32 cellular contexts compared by ENCODE assay signal in genomic region chr3:135549928-135550327, GRCh38.
"Had no signal": no experiment of that assay in that cellular context is flagged by ENCODE, and none has a peak within 500 bp of the region (broad histone marks: within the 10 kb centered on the region; RNA-seq: fewer than 3 reads in every experiment).

No MANE protein-coding gene starts in this region.

- H2AFZ ChIP-seq: parathyroid adenoma had no signal

- H3K4me1 ChIP-seq: parathyroid adenoma, psoas muscle, spleen, suprapubic skin, testis, tibial artery, transverse colon, upper lobe of right lung, uterus had no signal

- H3K27ac ChIP-seq: ovary, parathyroid adenoma, psoas muscle, skin epidermis, spleen, suprapubic skin, testis, tibial artery, transverse colon, upper lobe of right lung, uterus had no signal

- H3K36me3 Mint-ChIP-seq: naive thymus-derived CD4-positive, alpha-beta T cell; natural killer cell; stimulated activated memory B cell treated with anti-CD40 and anti-IgM and Interleukin-4, amounts not matched to agents 10 μg/mL and 1 μg/mL and 100 μg/mL, for 72 hours; type B pancreatic cell had no signal

- H3K9me3 ChIP-seq: ovary, psoas muscle, spleen, suprapubic skin, testis, tibial artery, transverse colon, upper lobe of right lung, uterus had no signal

- DNase-seq: naive thymus-derived CD4-positive, alpha-beta T cell; natural killer cell; nephron progenitor cell; occipital lobe; ovary; posterior cingulate gyrus; psoas muscle; right cardiac atrium; spleen; stimulated activated CD4-positive, alpha-beta T cell treated with anti-CD3 and anti-CD28 coated beads, Interleukin-12 subunit alpha, Interleukin-12 subunit beta, amount 100 ng/mL, for 4 hours; stimulated activated CD4-positive, alpha-beta T cell treated with anti-CD3 and anti-CD28 coated beads, Interleukin-1b, Interleukin-23, amount 100 ng/mL, for 48 hours; stimulated activated CD4-positive, alpha-beta T cell treated with anti-CD3 and anti-CD28 coated beads, Interleukin-4, amount 100 ng/mL, for 1 hour; stimulated activated CD4-positive, alpha-beta T cell treated with anti-CD3 and anti-CD28 coated beads, Interleukin-4, amount 100 ng/mL, for 4 hours; stimulated activated CD8-positive, alpha-beta memory T cell treated with anti-CD3 and anti-CD28 coated beads, Interleukin-4, amount 100 ng/mL, for 48 hours; stimulated activated naive CD4-positive, alpha-beta T cell; stimulated activated naive CD8-positive, alpha-beta T cell treated with anti-CD3 and anti-CD28 coated beads, Interleukin-15, amount 100 ng/mL, for 72 hours; stimulated activated naive CD8-positive, alpha-beta T cell treated with anti-CD3 and anti-CD28 coated beads, Interleukin-15, Interleukin-2, amounts not matched to agents 100 U/mL and 50 U/mL, for 24 hours; substantia nigra; testis; tibial artery; transverse colon; upper lobe of right lung; uterus had no signal

- H3K4me3 Mint-ChIP-seq: naive thymus-derived CD4-positive, alpha-beta T cell; natural killer cell; nephron progenitor cell; neural crest cell; stimulated activated memory B cell treated with anti-CD40 and anti-IgM and Interleukin-4, amounts not matched to agents 10 μg/mL and 1 μg/mL and 100 μg/mL, for 72 hours; stimulated activated naive CD8-positive, alpha-beta T cell treated with anti-CD3 and anti-CD28 coated beads, Interleukin-15, amount 100 ng/mL, for 72 hours; type B pancreatic cell had no signal

- H3K4me1 Mint-ChIP-seq: naive thymus-derived CD4-positive, alpha-beta T cell; natural killer cell; neural crest cell; stimulated activated memory B cell treated with anti-CD40 and anti-IgM and Interleukin-4, amounts not matched to agents 10 μg/mL and 1 μg/mL and 100 μg/mL, for 72 hours; stimulated activated naive CD8-positive, alpha-beta T cell treated with anti-CD3 and anti-CD28 coated beads, Interleukin-15, amount 100 ng/mL, for 72 hours had no signal

- H3K4me2 ChIP-seq: smooth muscle cell had no signal

- H3K27me3 ChIP-seq: ovary, spleen, suprapubic skin, testis, tibial artery, transverse colon, upper lobe of right lung, uterus had no signal

- H3K36me3 ChIP-seq: ovary, spleen, suprapubic skin, tibial artery, transverse colon, upper lobe of right lung, uterus had no signal

- H3K79me2 ChIP-seq: parathyroid adenoma had no signal

- H3K9me3 Mint-ChIP-seq: nephron progenitor cell; neural crest cell; stimulated activated memory B cell treated with anti-CD40 and anti-IgM and Interleukin-4, amounts not matched to agents 10 μg/mL and 1 μg/mL and 100 μg/mL, for 72 hours; stimulated activated naive CD8-positive, alpha-beta T cell treated with anti-CD3 and anti-CD28 coated beads, Interleukin-15, amount 100 ng/mL, for 72 hours; type B pancreatic cell had no signal

- H3K27me3 Mint-ChIP-seq: progenitor cell of endocrine pancreas; stimulated activated naive CD8-positive, alpha-beta T cell treated with anti-CD3 and anti-CD28 coated beads, Interleukin-15, amount 100 ng/mL, for 72 hours had no signal

- H3K27ac Mint-ChIP-seq: naive thymus-derived CD4-positive, alpha-beta T cell; natural killer cell; nephron progenitor cell; progenitor cell of endocrine pancreas; stimulated activated memory B cell treated with anti-CD40 and anti-IgM and Interleukin-4, amounts not matched to agents 10 μg/mL and 1 μg/mL and 100 μg/mL, for 72 hours; stimulated activated naive CD8-positive, alpha-beta T cell treated with anti-CD3 and anti-CD28 coated beads, Interleukin-15, amount 100 ng/mL, for 72 hours; type B pancreatic cell had no signal

- H3K4me3 ChIP-seq: ovary, psoas muscle, skin epidermis, smooth muscle cell, spleen, suprapubic skin, testis, tibial artery, transverse colon, upper lobe of right lung, uterus had no signal

- ATAC-seq: naive thymus-derived CD4-positive, alpha-beta T cell; natural killer cell; psoas muscle; right cardiac atrium; sciatic nerve; stimulated activated memory B cell treated with anti-CD40 and anti-IgM and Interleukin-4, amounts not matched to agents 10 μg/mL and 1 μg/mL and 100 μg/mL, for 72 hours; stimulated activated naive CD8-positive, alpha-beta T cell treated with anti-CD3 and anti-CD28 coated beads, Interleukin-15, amount 100 ng/mL, for 72 hours; stimulated activated naive CD8-positive, alpha-beta T cell treated with anti-CD3 and anti-CD28 coated beads, Interleukin-15, Interleukin-2, amounts not matched to agents 100 U/mL and 50 U/mL, for 24 hours; upper lobe of right lung had no signal

- H3K9ac ChIP-seq: parathyroid adenoma had no signal
